ENCODE assay signal across 11 cellular contexts in the genomic region with DNA sequence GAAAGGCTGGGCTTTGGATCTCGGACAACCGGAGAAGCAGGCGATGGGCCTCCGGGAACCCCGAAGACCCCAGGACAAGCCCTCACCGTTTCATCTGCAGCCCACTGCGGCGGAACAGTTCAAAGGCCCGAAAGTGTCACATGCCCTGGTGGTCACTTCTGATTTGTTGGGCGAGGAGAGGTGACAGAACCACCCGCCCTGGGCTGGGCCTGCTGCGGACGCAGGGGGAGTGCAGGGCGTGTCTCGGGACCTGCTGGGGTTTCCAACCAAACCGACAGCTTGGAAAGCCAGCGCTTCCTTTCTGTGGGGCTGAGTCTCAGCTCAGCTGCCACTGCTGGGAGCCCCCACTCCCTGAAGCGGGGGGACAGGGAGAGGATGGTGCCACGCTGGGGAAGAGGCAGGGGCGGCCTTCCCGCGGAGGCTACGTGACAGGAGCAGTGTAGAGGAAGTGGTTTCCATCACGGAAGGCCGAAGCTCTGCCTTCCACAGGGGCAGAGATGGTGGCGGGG. TPM values are rescaled to one million over a fixed set of nuclear protein-coding genes. Genes with fewer than 3 reads are reported as not detected.
DNase-seq lines count a peak whose midpoint lies in the region; ATAC-seq and TF ChIP-seq lines count a peak whose summit lies in the region.
"Had no signal": no experiment of that assay in that cellular context is flagged by ENCODE, and none has a peak within 500 bp of the region (broad histone marks: within the 10 kb centered on the region; RNA-seq: fewer than 3 reads in every experiment).

No MANE protein-coding gene starts in this region.

- no peak overlapping the region for H2AFZ ChIP-seq in GM23338

- peaks cover 9% of the 10 kb centered on the region; the same call in 2 of the 3 replicates for H3K36me3 Mint-ChIP-seq in GM23338 (ENCODE audit: low read depth)
- peaks cover 27% of the 10 kb centered on the region for H3K36me3 Mint-ChIP-seq in activated B cell treated with CpG ODN at 0.5 μM for 24 hours (ENCODE audit: low read depth)
- peaks cover 36% of the 10 kb centered on the region for H3K36me3 Mint-ChIP-seq in Calu3 (ENCODE audit: insufficient read depth, unreplicated experiment)

- no peaks in the 10 kb centered on the region for H3K36me3 ChIP-seq in GM23338 (ENCODE audit: insufficient read depth)

- no peaks in the 10 kb centered on the region for H3K9me2 ChIP-seq in GM23338 (ENCODE audit: insufficient read depth)

- no peaks in the 10 kb centered on the region for H4K20me1 ChIP-seq in GM23338 (replicated peaks; ENCODE audit: insufficient read depth)

- POLR2A ChIA-PET in activated B cell treated with CpG ODN at 0.5 μM for 24 hours (lab: Charles Lee), result interaction anchor here (0.5 to 1.9 kb wide), 8 partner anchors 11 to 233 kb away, joined by 3 to 12 read pairs (median 4); no protein-coding TSS in a partner anchor

- H3F3A ChIP-seq in GM23338 (replicated peaks; ENCODE audit: low read depth), result 0 out of 2 replicates have a peak, but pooled peaks cover 8% of the 10 kb centered on the region

- H3K9me3 Mint-ChIP-seq in GM23338, result no peaks in the 10 kb centered on the region
- H3K9me3 Mint-ChIP-seq in activated B cell treated with CpG ODN at 0.5 μM for 24 hours, result no peaks in the 10 kb centered on the region
- no peaks in the 10 kb centered on the region for H3K9me3 Mint-ChIP-seq in Calu3 (ENCODE audit: low read depth, unreplicated experiment)
- H3K9me3 Mint-ChIP-seq: WTC11 had no signal

- H3K4me2 ChIP-seq in GM23338, result no peak overlapping the region

- no peak for ATAC-seq in GM23338
- peak; percentile 61 for ATAC-seq in activated B cell treated with CpG ODN at 0.5 μM for 24 hours (ENCODE audit: low read depth)
- peak; percentile 39 to 56 for ATAC-seq in left cardiac atrium
- no peak for ATAC-seq in HG02759 (IDR thresholded peaks at IDR 0.05; ENCODE audit: unreplicated experiment)
- ATAC-seq: WTC11 had no signal

- H3K4me3 Mint-ChIP-seq in GM23338 (no peak overlapping the region), activated B cell treated with CpG ODN at 0.5 μM for 24 hours (peak overlapping the region; percentile 50), Calu3 (ENCODE audit: low read depth, unreplicated experiment) (no peak overlapping the region)
- H3K4me3 Mint-ChIP-seq: WTC11 had no signal

- H3K79me2 ChIP-seq in GM23338 (replicated peaks; ENCODE audit: insufficient read depth), result no peaks in the 10 kb centered on the region

- no peak for TF ChIP-seq CTCF in GM23338 (conservative IDR thresholded peaks at IDR 0.05; ENCODE audit: low read depth in 2 of 2)
- no peak for TF ChIP-seq CTCF in activated B cell treated with CpG ODN at 0.5 μM for 24 hours (IDR thresholded peaks at IDR 0.05)
- no peak for TF ChIP-seq CTCF in Calu3 (IDR thresholded peaks at IDR 0.05; ENCODE audit: unreplicated experiment)

- BruUV-seq in Calu3 (replicated peaks; lab: Mats Ljungman, UMichigan), result no TSS peak

- H3K4me3 ChIP-seq in GM23338, result no peak overlapping the region
- H3K4me3 ChIP-seq: gastrocnemius medialis, HAP-1 had no signal

- H3K4me1 ChIP-seq in GM23338 (ENCODE audit: insufficient read depth), result no peaks in the 10 kb centered on the region
- H3K4me1 ChIP-seq: gastrocnemius medialis, HAP-1 had no signal

- H3K27me3 Mint-ChIP-seq in GM23338 (ENCODE audit: insufficient read depth, low read depth, poor library complexity), result peaks cover 13% of the 10 kb centered on the region
- no peaks in the 10 kb centered on the region for H3K27me3 Mint-ChIP-seq in activated B cell treated with CpG ODN at 0.5 μM for 24 hours
- H3K27me3 Mint-ChIP-seq in Calu3 (ENCODE audit: unreplicated experiment), result no peaks in the 10 kb centered on the region

- no peaks in the 10 kb centered on the region for H3K27me3 ChIP-seq in GM23338 (ENCODE audit: insufficient read depth)
- H3K27me3 ChIP-seq: gastrocnemius medialis had no signal

- no peak overlapping the region for H3K27ac ChIP-seq in GM23338 (ENCODE audit: low read depth)
- peak overlapping the region; percentile 33 for H3K27ac ChIP-seq in substantia nigra (ENCODE audit: low read depth, low read length, poor library complexity, severe bottlenecking)
- H3K27ac ChIP-seq: gastrocnemius medialis had no signal

- intact Hi-C loops in activated B cell treated with CpG ODN at 0.5 μM for 24 hours (cut with micrococcal nuclease) (no loop called here), left cardiac atrium (cut with DNase I) (no loop called here), Calu3 (cut with micrococcal nuclease; ENCODE audit: unreplicated experiment) (no loop called here)

- H3K27ac Mint-ChIP-seq in GM23338 (0 out of 2 replicates have a peak overlapping the region, but pooled peaks have one; percentile 56), activated B cell treated with CpG ODN at 0.5 μM for 24 hours (peak overlapping the region; percentile 71), Calu3 (ENCODE audit: unreplicated experiment) (no peak overlapping the region)
- H3K27ac Mint-ChIP-seq: WTC11 had no signal

- DNase-seq in GM23338 (ENCODE audit: low spot score), result peak; percentile 36
- DNase-seq in activated B cell treated with CpG ODN at 0.5 μM for 24 hours, result no peak
- no peak for DNase-seq in left cardiac atrium
- peak in 5 of 49 donors; percentile 23 to 43 (median 31) for DNase-seq in substantia nigra (lab: John Stamatoyannopoulos, UW)
- DNase-seq in NCI-H2227 (lab: John Stamatoyannopoulos, UW; ENCODE audit: unreplicated experiment), result no peak
- no peak for DNase-seq in Calu3
- no peak for DNase-seq in SKM-1 (lab: John Stamatoyannopoulos, UW; ENCODE audit: unreplicated experiment)

- CTCF ChIA-PET in activated B cell treated with CpG ODN at 0.5 μM for 24 hours (lab: Charles Lee) (interaction anchor here (0.6 kb wide), 1 partner anchor 1362 kb away, joined by 3 read pairs; no protein-coding TSS in a partner anchor), Calu3 (lab: Charles Lee) (interaction anchor here (0.7 kb wide), 1 partner anchor 825 kb away, joined by 6 read pairs; no protein-coding TSS in a partner anchor)

- H3K4me1 Mint-ChIP-seq in GM23338, result no peaks in the 10 kb centered on the region
- peaks cover 14% of the 10 kb centered on the region for H3K4me1 Mint-ChIP-seq in activated B cell treated with CpG ODN at 0.5 μM for 24 hours
- H3K4me1 Mint-ChIP-seq in Calu3 (ENCODE audit: low read depth, unreplicated experiment), result no peaks in the 10 kb centered on the region

TF ChIP-seq in GM23338, 12 proteins besides CTCF, POLR2A, EP300 and RAD21 (continues in another document):
- TF ChIP-seq JUNB (IDR thresholded peaks at IDR 0.05; ENCODE audit: unreplicated experiment), result no peak

RNA-seq across cellular contexts. Expression of gene ZBTB7A, which starts 22.8 kb away (rescaled TPM):
- total RNA-seq in GM23338 (2014; rRNA removed; shearing (Covaris generic)), result 28.5 and 35.0 TPM in 2 replicates
- 9.5 and 11.1 TPM in 2 replicates for polyA plus RNA-seq in GM23338 (2016; fragmentation: Nextera tagmentation; extraction: Ambion mirVana)
- 44.5 and 49.2 TPM in 2 replicates for total RNA-seq in activated B cell treated with CpG ODN at 0.5 μM for 24 hours
- total RNA-seq in left cardiac atrium, result 10 to 100 TPM; 28.5 to 32.5 TPM
- 38.0 and 44.7 TPM in 2 replicates for total RNA-seq in Calu3 (2022)

RNA-seq across cellular contexts. Expression of gene MAP2K2, which starts 34.5 kb away (rescaled TPM):
- total RNA-seq in GM23338 (2014; rRNA removed; shearing (Covaris generic)), result 140 and 151 TPM in 2 replicates
- polyA plus RNA-seq in GM23338 (2016; fragmentation: Nextera tagmentation; extraction: Ambion mirVana), result 99.7 and 108 TPM in 2 replicates
- 126 TPM in 2 replicates for total RNA-seq in activated B cell treated with CpG ODN at 0.5 μM for 24 hours
- 100 to 1,000 TPM; 109 to 118 TPM for total RNA-seq in left cardiac atrium
- total RNA-seq in Calu3 (2022), result 113 and 114 TPM in 2 replicates

Comparison
In these comparisons a context has a peak if more than half of its experiments do, and no peak if none do; other contexts are left out.
1. ATAC-seq: peak in activated B cell treated with CpG ODN at 0.5 μM for 24 hours (single experiment) and left cardiac atrium (2 of 2); none in GM23338 (single experiment) and HG02759 (single experiment).